In genomic region chr3:25661694-25662455, GRCh38 we compare ENCODE assay signal across 9 cellular contexts. TPM values are rescaled to one million over a fixed set of nuclear protein-coding genes. Genes with fewer than 3 reads are reported as not detected.
A peak's percentile ranks its signal among the peaks of the same experiment; 100 is the strongest.
DNase-seq lines count a peak whose midpoint lies in the region; ATAC-seq, FAIRE-seq and TF ChIP-seq lines count a peak whose summit lies in the region.
"Had no signal": no experiment of that assay in that cellular context is flagged by ENCODE, and none has a peak within 500 bp of the region (broad histone marks: within the 10 kb centered on the region; RNA-seq: fewer than 3 reads in every experiment).

No MANE protein-coding gene starts in this region.

- TF ChIP-seq CTCF in HEK293 (tag by site-specific recombination; IDR thresholded peaks at IDR 0.05) (no peak), GM12878 (IDR thresholded peaks at IDR 0.05 in 2 of 3, conservative IDR thresholded peaks at IDR 0.05 in 1 of 3; ENCODE audit: control insufficient read depth in 2 of 3, extremely low read depth in 1 of 3, insufficient read depth in 1 of 3, low read depth in 3 of 3, low read length in 3 of 3) (peak in 2 of 3 experiments; percentile 12 to 46; a peak in 2 of 6 replicates)

- in situ Hi-C loops in GM12878 (cut with MboI) = no loop called here

- BruUV-seq in GM12878 (replicated peaks; lab: Mats Ljungman, UMichigan) = no TSS peak

- ATAC-seq in GM12878 = no peak
- no peak for ATAC-seq in GM19035 (IDR thresholded peaks at IDR 0.05; ENCODE audit: unreplicated experiment)
- ATAC-seq in HG02610 (IDR thresholded peaks at IDR 0.05; ENCODE audit: unreplicated experiment) = no peak

- POLR2A ChIA-PET in HEK293 (lab: Yijun Ruan, JAX) = interaction anchor here (1.4 kb wide), 1 partner anchor 121 kb away, joined by 8 read pairs; the partner anchor contains the start of gene NGLY1
- POLR2A ChIA-PET in GM12878 (lab: Charles Lee) = interaction anchor here (0.7 to 1.5 kb wide), 9 partner anchors 11 to 192 kb away, joined by 3 to 6 read pairs (median 3); partner anchors contain the start of gene NGLY1

- RAD21 ChIA-PET in GM12878 (lab: Charles Lee; ENCODE audit: unreplicated experiment) = interaction anchor here (0.8 to 6.2 kb wide), 10 partner anchors 13 to 210 kb away, joined by 3 to 44 read pairs (median 4); partner anchors contain the start of gene NGLY1

- FAIRE-seq in GM12878 (lab: Jason Lieb, UNC) = no peak

- peak; percentile 51 for TF ChIP-seq RAD21 in GM12878 (IDR thresholded peaks at IDR 0.05; ENCODE audit: insufficient read depth, low read depth, low read length)

- TF ChIP-seq POLR2A in GM12878 (IDR thresholded peaks at IDR 0.05; ENCODE audit: low read depth, low read length) = no peak

- intact Hi-C loops in GM12878 (cut with micrococcal nuclease; ENCODE audit: unreplicated experiment) = no loop called here

- H2AFZ ChIP-seq in GM12878 (ENCODE audit: control insufficient read depth, low read depth, low read length) = no peak overlapping the region

- peaks cover 71% of the 10 kb centered on the region for H3K79me2 ChIP-seq in GM12878 (ENCODE audit: control insufficient read depth, insufficient read depth, low read length)

- H3K27me3 ChIP-seq in BLaER1 (no peaks in the 10 kb centered on the region), GM12878 (replicated peaks in 1 of 2; ENCODE audit: control insufficient read depth in 2 of 2, insufficient read depth in 2 of 2, low read length in 1 of 2) (no peaks in the 10 kb centered on the region), muscle layer of duodenum (ENCODE audit: low read depth, low read length) (no peaks in the 10 kb centered on the region)

- CTCF ChIA-PET in HEK293 (lab: Yijun Ruan, JAX) = interaction anchor here (0.9 to 1.3 kb wide), 2 partner anchors 11 to 14 kb away, joined by 3 to 7 read pairs; no protein-coding TSS in a partner anchor
- CTCF ChIA-PET in GM12878 (lab: Yijun Ruan, JAX) = interaction anchor here (0.7 to 8.4 kb wide), 18 partner anchors 11 to 457 kb away, joined by 3 to 93 read pairs (median 3); no protein-coding TSS in a partner anchor

- SMC1A ChIA-PET in GM12878 (lab: Charles Lee; ENCODE audit: uncharacterized antibody, unreplicated experiment) = interaction anchor here (0.8 to 5.0 kb wide), 9 partner anchors 9 to 194 kb away, joined by 3 to 49 read pairs (median 3); partner anchors contain the start of gene OXSM

- H3K4me3 ChIP-seq in BLaER1 (peak overlapping the region; percentile 86), HEK293 (ENCODE audit: low read depth, low read length) (peak overlapping the region; percentile 7; the same call in 1 of the 2 replicates), GM12878 (peak overlapping the region; percentile 72), muscle layer of duodenum (ENCODE audit: low read depth in 1 of 2, low read length in 2 of 2) (peak overlapping the region; percentile 81 to 93)

- H3K9ac ChIP-seq in BLaER1 (peak overlapping the region; percentile 100), GM12878 (ENCODE audit: control insufficient read depth, insufficient read depth, low read length) (peak overlapping the region; percentile 35)

- H3K27ac ChIP-seq in BLaER1 (peak overlapping the region; percentile 100), HEK293 (ENCODE audit: extremely low read depth, low read depth, low read length) (no peak overlapping the region), GM12878 (ENCODE audit: control insufficient read depth, insufficient read depth) (no peak overlapping the region), muscle layer of duodenum (ENCODE audit: low read length) (peak overlapping the region; percentile 19)

- H4K20me1 ChIP-seq in BLaER1 = peaks cover 29% of the 10 kb centered on the region
- 0 out of 2 replicates have a peak, but pooled peaks cover 4% of the 10 kb centered on the region for H4K20me1 ChIP-seq in GM12878 (ENCODE audit: control insufficient read depth, insufficient read depth)

- DNase-seq in GM12878 (ENCODE audit: low read depth, low spot score) = no peak
- no peak for DNase-seq in SHP77 treated with DMSO at 0.1 percent for 48 hours (lab: John Stamatoyannopoulos, UW)
- DNase-seq in SIG-M5 (lab: John Stamatoyannopoulos, UW) = no peak
- DNase-seq: NCI-H187 had no signal

- H3K4me2 ChIP-seq in BLaER1 (peak overlapping the region; percentile 91), GM12878 (ENCODE audit: control insufficient read depth, insufficient read depth) (peak overlapping the region; percentile 86)

- H3K36me3 ChIP-seq in BLaER1 = peaks cover 48% of the 10 kb centered on the region
- no peaks in the 10 kb centered on the region for H3K36me3 ChIP-seq in HEK293 (ENCODE audit: control insufficient read depth in 2 of 2, insufficient read depth in 1 of 2, low read length in 2 of 2)
- H3K36me3 ChIP-seq in GM12878 (ENCODE audit: control insufficient read depth in 2 of 2, insufficient read depth in 2 of 2, low read length in 1 of 2) = no peaks in the 10 kb centered on the region
- H3K36me3 ChIP-seq in muscle layer of duodenum (ENCODE audit: control insufficient read depth in 1 of 2, insufficient read depth in 2 of 2, low read length in 2 of 2) = no peaks in the 10 kb centered on the region

- no peak for TF ChIP-seq EP300 in GM12878 (IDR thresholded peaks at IDR 0.05; ENCODE audit: borderline replicate concordance in 1 of 2, control insufficient read depth in 1 of 2, low read depth in 2 of 2, low read length in 2 of 2)

- H3K4me1 ChIP-seq in BLaER1 = peaks cover 11% of the 10 kb centered on the region
- peaks cover 8% of the 10 kb centered on the region for H3K4me1 ChIP-seq in HEK293 (ENCODE audit: control insufficient read depth, insufficient read depth, low read length)
- H3K4me1 ChIP-seq in GM12878 (ENCODE audit: control insufficient read depth, insufficient read depth, low read length) = peaks cover 14% of the 10 kb centered on the region
- peaks cover 13 to 34% of the 10 kb centered on the region in 2 donors for H3K4me1 ChIP-seq in muscle layer of duodenum (ENCODE audit: control insufficient read depth in 1 of 2, insufficient read depth in 2 of 2, low read length in 2 of 2)

- H3K9me3 ChIP-seq in BLaER1 = no peaks in the 10 kb centered on the region
- H3K9me3 ChIP-seq in HEK293 (ENCODE audit: control insufficient read depth, insufficient read depth, low read depth, low read length) = no peaks in the 10 kb centered on the region
- H3K9me3 ChIP-seq in GM12878 (replicated peaks; ENCODE audit: control insufficient read depth, insufficient read depth, low read length) = no peaks in the 10 kb centered on the region
- no peaks in the 10 kb centered on the region for H3K9me3 ChIP-seq in muscle layer of duodenum (ENCODE audit: control insufficient read depth in 1 of 2, low read length in 2 of 2)

- 33% methylated on average over 4 of the region's 4 CpGs for WGBS in GM12878 (ENCODE audit: insufficient coverage, insufficient replicate concordance, low lambda C conversion rate, missing lambda C conversion rate)

TF ChIP-seq in HEK293, 187 proteins besides CTCF, POLR2A, EP300 and RAD21:
- no peak for TF ChIP-seq ZNF488 (tag by site-specific recombination; IDR thresholded peaks at IDR 0.05)
- TF ChIP-seq FEZF1 (tag by site-specific recombination; IDR thresholded peaks at IDR 0.05) = peak; percentile 24; the same call in 1 of the 2 replicates
- TF ChIP-seq ZNF629 (tag by site-specific recombination; IDR thresholded peaks at IDR 0.05) = 0 out of 2 replicates have a peak, but pooled peaks have one; percentile 38
- no peak for TF ChIP-seq ZNF416 (tag by site-specific recombination; IDR thresholded peaks at IDR 0.05)
- TF ChIP-seq ZNF654 (tag by site-specific recombination; IDR thresholded peaks at IDR 0.05; ENCODE audit: low read depth) = peak; percentile 17; the same call in 1 of the 2 replicates
- no peak for TF ChIP-seq KLF16 (tag by site-specific recombination; IDR thresholded peaks at IDR 0.05)

TF ChIP-seq in GM12878, 131 proteins besides CTCF, POLR2A, EP300 and RAD21 (continues in another document):
- TF ChIP-seq ATF7 (IDR thresholded peaks at IDR 0.05; ENCODE audit: low read depth) (0 out of 2 replicates have a peak, but pooled peaks have one; percentile 9), TBL1XR1 (IDR thresholded peaks at IDR 0.05; ENCODE audit: low read depth, low read length) (no peak)

RNA-seq across cellular contexts. Expression of gene TOP2B, which starts 2.8 kb away (rescaled TPM):
- total RNA-seq in GM12878 (2013; cell fraction: nucleolus; rRNA removed) = 273 and 283 TPM in 2 replicates
- 89.9 and 113 TPM in 2 replicates for total RNA-seq in GM12878 (2014; rRNA removed)
- 130 and 138 TPM in 2 replicates for total RNA-seq in GM12878 (2014; rRNA removed; fragmentation: Illumina TruSeq; extraction: Trizol)
- total RNA-seq in GM12878 (2021) = 111 and 116 TPM in 2 replicates
- polyA plus RNA-seq in GM12878 (2011; ENCODE audit: low read depth) = 54.1 TPM
- polyA plus RNA-seq in GM12878 (2011; rRNA removed) = 119 and 187 TPM in 2 replicates
- polyA plus RNA-seq in GM12878 (2011; cell fraction: cytosol; rRNA removed) = 23.5 and 32.6 TPM in 2 replicates
- polyA plus RNA-seq in GM12878 (2011; cell fraction: nucleus; rRNA removed) = 63.5 and 80.6 TPM in 2 replicates
- 65.7 and 75.4 TPM in 2 replicates for polyA plus RNA-seq in GM12878 (2012)
- polyA plus RNA-seq in GM12878 (2014; fragmentation: Illumina TruSeq; extraction: Trizol) = 134 and 183 TPM in 2 replicates
- 10 to 100 TPM; 34.2 to 57.5 TPM for polyA plus RNA-seq in GM12878 (2014; fragmentation: Nextera tagmentation; extraction: Ambion mirVana)
- polyA plus RNA-seq in GM12878 (2014; rRNA removed) = 68.2 and 76.8 TPM in 2 replicates
- 10 to 100 TPM; 28.6 to 69.9 TPM for polyA plus RNA-seq in GM12878 (2016; fragmentation: Nextera tagmentation; extraction: Ambion mirVana)
- polyA minus RNA-seq in GM12878 (2011; rRNA and poly(A)+ RNA removed) = 53.8 and 72.5 TPM in 2 replicates
- 34.5 and 41.5 TPM in 2 replicates for polyA minus RNA-seq in GM12878 (2011; cell fraction: cytosol; rRNA and poly(A)+ RNA removed)
- 59.5 and 79.5 TPM in 2 replicates for polyA minus RNA-seq in GM12878 (2011; cell fraction: nucleus; rRNA and poly(A)+ RNA removed)

Comparison
In these comparisons a context has a peak if more than half of its experiments do, and no peak if none do; other contexts are left out.
1. H3K27ac ChIP-seq: peak in BLaER1 (single experiment) and muscle layer of duodenum (single experiment); none in HEK293 (single experiment) and GM12878 (single experiment).
2. H3K4me3 ChIP-seq: peak in every context shown above with its lines; median percentile 87 in muscle layer of duodenum; 86 in BLaER1; 72 in GM12878; 7 in HEK293.